In genomic region chr9:98379572-98379971, GRCh38 we compare ENCODE assay signal across 16 cellular contexts.
"Had no signal": no experiment of that assay in that cellular context is flagged by ENCODE, and none has a peak within 500 bp of the region (broad histone marks: within the 10 kb centered on the region; RNA-seq: fewer than 3 reads in every experiment).

No MANE protein-coding gene starts in this region.

- H3K27ac Mint-ChIP-seq: activated CD4-positive, alpha-beta T cell treated with anti-CD3 and anti-CD28 coated beads, Interleukin-2, amount 10 ng/mL, durations not matched to agents 7 days and 5 days; activated naive CD4-positive, alpha-beta T cell treated with anti-CD3 and anti-CD28 coated beads, Interleukin-2, amount 50 U/mL, for 24 hours; stimulated activated naive CD8-positive, alpha-beta T cell treated with anti-CD3 and anti-CD28 coated beads, Interleukin-15, amount 100 ng/mL, for 72 hours had no signal

- H3K27me3 Mint-ChIP-seq: activated CD4-positive, alpha-beta T cell treated with anti-CD3 and anti-CD28 coated beads, Interleukin-2, amount 10 ng/mL, durations not matched to agents 7 days and 5 days; activated naive CD4-positive, alpha-beta T cell treated with anti-CD3 and anti-CD28 coated beads, Interleukin-2, amount 50 U/mL, for 24 hours; stimulated activated naive CD8-positive, alpha-beta T cell treated with anti-CD3 and anti-CD28 coated beads, Interleukin-15, amount 100 ng/mL, for 72 hours; type B pancreatic cell had no signal

- H3K9me3 ChIP-seq: ascending aorta, left lung, prostate gland, right atrium auricular region, testis had no signal

- H3K4me1 Mint-ChIP-seq: activated CD4-positive, alpha-beta T cell treated with anti-CD3 and anti-CD28 coated beads, Interleukin-2, amount 10 ng/mL, durations not matched to agents 7 days and 5 days; activated naive CD4-positive, alpha-beta T cell treated with anti-CD3 and anti-CD28 coated beads, Interleukin-2, amount 50 U/mL, for 24 hours; stimulated activated naive CD8-positive, alpha-beta T cell treated with anti-CD3 and anti-CD28 coated beads, Interleukin-15, amount 100 ng/mL, for 72 hours had no signal

- H3K36me3 Mint-ChIP-seq: activated naive CD4-positive, alpha-beta T cell treated with anti-CD3 and anti-CD28 coated beads, Interleukin-2, amount 50 U/mL, for 24 hours; type B pancreatic cell had no signal

- H3K4me3 Mint-ChIP-seq: activated CD4-positive, alpha-beta T cell treated with anti-CD3 and anti-CD28 coated beads, Interleukin-2, amount 10 ng/mL, durations not matched to agents 7 days and 5 days; activated naive CD4-positive, alpha-beta T cell treated with anti-CD3 and anti-CD28 coated beads, Interleukin-2, amount 50 U/mL, for 24 hours; stimulated activated naive CD8-positive, alpha-beta T cell treated with anti-CD3 and anti-CD28 coated beads, Interleukin-15, amount 100 ng/mL, for 72 hours had no signal

- H3K4me1 ChIP-seq: ascending aorta, breast epithelium, left lung, prostate gland, testis had no signal

- H3K9me3 Mint-ChIP-seq: activated CD4-positive, alpha-beta T cell treated with anti-CD3 and anti-CD28 coated beads, Interleukin-2, amount 10 ng/mL, durations not matched to agents 7 days and 5 days; activated naive CD4-positive, alpha-beta T cell treated with anti-CD3 and anti-CD28 coated beads, Interleukin-2, amount 50 U/mL, for 24 hours; stimulated activated naive CD8-positive, alpha-beta T cell treated with anti-CD3 and anti-CD28 coated beads, Interleukin-15, amount 100 ng/mL, for 72 hours; type B pancreatic cell had no signal

- H3K27me3 ChIP-seq: ascending aorta, breast epithelium, left lung, right atrium auricular region, testis had no signal

- H3K36me3 ChIP-seq: ascending aorta, breast epithelium, left lung, prostate gland, right atrium auricular region had no signal

- DNase-seq: activated CD4-positive, alpha-beta T cell treated with anti-CD3 and anti-CD28 coated beads, Interleukin-2, amount 10 ng/mL, durations not matched to agents 7 days and 5 days; activated CD8-positive, alpha-beta memory T cell treated with anti-CD3 and anti-CD28 coated beads, Interleukin-2, amount 50 U/mL, for 4 hours; activated gamma-delta T cell; erythroblast; left lung; midbrain; stimulated activated naive CD8-positive, alpha-beta T cell treated with anti-CD3 and anti-CD28 coated beads, Interleukin-15, amount 100 ng/mL, for 72 hours; T-helper 9 cell had no signal

- ATAC-seq: left lung; stimulated activated naive CD8-positive, alpha-beta T cell treated with anti-CD3 and anti-CD28 coated beads, Interleukin-15, amount 100 ng/mL, for 72 hours had no signal

- H3K4me3 ChIP-seq: ascending aorta, breast epithelium, coronary artery, left lung, prostate gland, right atrium auricular region, testis had no signal

- H3K27ac ChIP-seq: ascending aorta, breast epithelium, coronary artery, left lung, prostate gland, right atrium auricular region, testis had no signal
